Comparison of ENCODE assay signal across 13 cellular contexts in the genomic region with DNA sequence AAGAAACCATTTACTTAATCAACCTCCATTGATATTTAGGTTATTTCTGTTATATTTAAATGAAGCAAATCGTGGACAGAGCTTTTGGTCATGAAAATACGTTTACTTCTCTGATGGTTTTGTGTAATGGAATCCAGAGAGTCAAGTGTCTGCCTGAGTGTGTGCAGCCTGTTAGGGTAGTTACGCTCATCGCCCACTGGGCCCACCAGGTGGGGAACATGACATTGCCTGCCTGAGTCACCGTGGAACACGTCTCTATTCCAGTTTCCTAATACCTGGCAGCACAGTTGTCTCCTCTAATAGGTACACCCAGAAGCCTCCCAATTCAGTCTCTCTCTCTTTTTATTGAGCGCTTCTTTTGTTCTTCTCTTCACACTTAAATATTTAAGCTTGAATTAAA.
DNase-seq lines count a peak whose midpoint lies in the region; ATAC-seq and TF ChIP-seq lines count a peak whose summit lies in the region.
"Had no signal": no experiment of that assay in that cellular context is flagged by ENCODE, and none has a peak within 500 bp of the region (broad histone marks: within the 10 kb centered on the region; RNA-seq: fewer than 3 reads in every experiment).

No MANE protein-coding gene starts in this region.

- no peak overlapping the region for H3K4me3 Mint-ChIP-seq in activated naive CD4-positive, alpha-beta T cell treated with anti-CD3 and anti-CD28 coated beads for 36 hours
- H3K4me3 Mint-ChIP-seq in stimulated activated naive B cell treated with anti-CD40 and anti-IgM and Interleukin-4, amounts not matched to agents 10 μg/mL and 1 μg/mL and 100 μg/mL, for 72 hours = no peak overlapping the region
- H3K4me3 Mint-ChIP-seq: CD4-positive, CD25-positive, alpha-beta regulatory T cell had no signal

- H3K36me3 ChIP-seq in esophagus muscularis mucosa = no peaks in the 10 kb centered on the region
- H3K36me3 ChIP-seq: BLaER1 treated with 17β-estradiol and CSF1 and Interleukin-3, amounts not matched to agents 10 nM and 100 nM had no signal

- peak; percentile 50 for DNase-seq in activated effector memory CD4-positive, alpha-beta T cell treated with anti-CD3 and anti-CD28 coated beads, Interleukin-2, amount 50 U/mL, for 16 hours
- DNase-seq in activated effector memory CD4-positive, alpha-beta T cell treated with Interleukin-2 at 50 U/mL for 16 hours = no peak
- DNase-seq in esophagus muscularis mucosa (ENCODE audit: extremely low spot score) (peak; percentile 42), mesenteric fat pad (ENCODE audit: low spot score) (peak; percentile 30), NCI-H1694 treated with DMSO at 0.1 percent for 48 hours (lab: John Stamatoyannopoulos, UW) (no peak)
- no peak for DNase-seq in activated naive CD4-positive, alpha-beta T cell treated with anti-CD3 and anti-CD28 coated beads for 36 hours
- no peak for DNase-seq in stimulated activated naive B cell treated with anti-CD40 and anti-IgM and Interleukin-4, amounts not matched to agents 10 μg/mL and 1 μg/mL and 100 μg/mL, for 72 hours
- DNase-seq: ACHN; CD4-positive, CD25-positive, alpha-beta regulatory T cell; DMS53 had no signal

- CTCF ChIA-PET in activated naive CD4-positive, alpha-beta T cell treated with anti-CD3 and anti-CD28 coated beads for 36 hours (lab: Charles Lee) = no interaction called here

- no peak for TF ChIP-seq POLR2A in esophagus muscularis mucosa (IDR thresholded peaks at IDR 0.05; ENCODE audit: low read depth)

- H3K4me3 ChIP-seq in esophagus muscularis mucosa = no peak overlapping the region
- H3K4me3 ChIP-seq: BLaER1 treated with 17β-estradiol and CSF1 and Interleukin-3, amounts not matched to agents 10 nM and 100 nM had no signal

- H3K4me1 ChIP-seq in esophagus muscularis mucosa = no peaks in the 10 kb centered on the region
- H3K4me1 ChIP-seq: BLaER1 treated with 17β-estradiol and CSF1 and Interleukin-3, amounts not matched to agents 10 nM and 100 nM had no signal

- TF ChIP-seq EP300 in esophagus muscularis mucosa (IDR thresholded peaks at IDR 0.05) = no peak

- intact Hi-C loops in esophagus muscularis mucosa (cut with DNase I) = no loop called here
- intact Hi-C loops in activated naive CD4-positive, alpha-beta T cell treated with anti-CD3 and anti-CD28 coated beads for 36 hours (cut with micrococcal nuclease) = no loop called here

- H3K27ac Mint-ChIP-seq in activated naive CD4-positive, alpha-beta T cell treated with anti-CD3 and anti-CD28 coated beads for 36 hours = no peak overlapping the region
- no peak overlapping the region for H3K27ac Mint-ChIP-seq in stimulated activated naive B cell treated with anti-CD40 and anti-IgM and Interleukin-4, amounts not matched to agents 10 μg/mL and 1 μg/mL and 100 μg/mL, for 72 hours

- H3K36me3 Mint-ChIP-seq in activated naive CD4-positive, alpha-beta T cell treated with anti-CD3 and anti-CD28 coated beads for 36 hours (ENCODE audit: low read depth) = no peaks in the 10 kb centered on the region
- no peaks in the 10 kb centered on the region for H3K36me3 Mint-ChIP-seq in stimulated activated naive B cell treated with anti-CD40 and anti-IgM and Interleukin-4, amounts not matched to agents 10 μg/mL and 1 μg/mL and 100 μg/mL, for 72 hours
- H3K36me3 Mint-ChIP-seq: CD4-positive, CD25-positive, alpha-beta regulatory T cell had no signal

- H3K9me3 ChIP-seq in esophagus muscularis mucosa = no peaks in the 10 kb centered on the region
- H3K9me3 ChIP-seq: BLaER1 treated with 17β-estradiol and CSF1 and Interleukin-3, amounts not matched to agents 10 nM and 100 nM had no signal

- H3K4me1 Mint-ChIP-seq in activated naive CD4-positive, alpha-beta T cell treated with anti-CD3 and anti-CD28 coated beads for 36 hours (ENCODE audit: low read depth) = no peaks in the 10 kb centered on the region
- H3K4me1 Mint-ChIP-seq in stimulated activated naive B cell treated with anti-CD40 and anti-IgM and Interleukin-4, amounts not matched to agents 10 μg/mL and 1 μg/mL and 100 μg/mL, for 72 hours = no peaks in the 10 kb centered on the region

- ATAC-seq in stimulated activated naive B cell treated with anti-CD40 and anti-IgM and Interleukin-4, amounts not matched to agents 10 μg/mL and 1 μg/mL and 100 μg/mL, for 72 hours (replicated peaks) = no peak
- ATAC-seq: HCT116 had no signal

- peaks cover 1% of the 10 kb centered on the region for H3K27me3 Mint-ChIP-seq in activated naive CD4-positive, alpha-beta T cell treated with anti-CD3 and anti-CD28 coated beads for 36 hours (ENCODE audit: low read depth)
- H3K27me3 Mint-ChIP-seq in stimulated activated naive B cell treated with anti-CD40 and anti-IgM and Interleukin-4, amounts not matched to agents 10 μg/mL and 1 μg/mL and 100 μg/mL, for 72 hours = no peaks in the 10 kb centered on the region
- H3K27me3 Mint-ChIP-seq: CD4-positive, CD25-positive, alpha-beta regulatory T cell had no signal

- H3K9me3 Mint-ChIP-seq in activated naive CD4-positive, alpha-beta T cell treated with anti-CD3 and anti-CD28 coated beads for 36 hours = no peaks in the 10 kb centered on the region
- H3K9me3 Mint-ChIP-seq in stimulated activated naive B cell treated with anti-CD40 and anti-IgM and Interleukin-4, amounts not matched to agents 10 μg/mL and 1 μg/mL and 100 μg/mL, for 72 hours = no peaks in the 10 kb centered on the region

- H3K27ac ChIP-seq in VCaP = peak overlapping the region; percentile 14; the same call in 1 of the 2 replicates
- H3K27ac ChIP-seq in esophagus muscularis mucosa (replicated peaks in 1 of 4) = no peak overlapping the region
- H3K27ac ChIP-seq: BLaER1 treated with 17β-estradiol and CSF1 and Interleukin-3, amounts not matched to agents 10 nM and 100 nM had no signal

- WGBS in esophagus muscularis mucosa = 91% methylated on average over 7 of the region's 7 CpGs

- no peak for TF ChIP-seq CTCF in VCaP (conservative IDR thresholded peaks at IDR 0.05)
- TF ChIP-seq CTCF in esophagus muscularis mucosa (IDR thresholded peaks at IDR 0.05) = no peak

- no peaks in the 10 kb centered on the region for H3K27me3 ChIP-seq in esophagus muscularis mucosa
- H3K27me3 ChIP-seq: BLaER1 treated with 17β-estradiol and CSF1 and Interleukin-3, amounts not matched to agents 10 nM and 100 nM had no signal

Comparison
In these comparisons a context has a peak if more than half of its experiments do, and no peak if none do; other contexts are left out.
1. DNase-seq: peak in activated effector memory CD4-positive, alpha-beta T cell treated with anti-CD3 and anti-CD28 coated beads, Interleukin-2, amount 50 U/mL, for 16 hours (single experiment), esophagus muscularis mucosa (single experiment) and mesenteric fat pad (single experiment); none in activated effector memory CD4-positive, alpha-beta T cell treated with Interleukin-2 at 50 U/mL for 16 hours (single experiment), activated naive CD4-positive, alpha-beta T cell treated with anti-CD3 and anti-CD28 coated beads for 36 hours (single experiment), NCI-H1694 treated with DMSO at 0.1 percent for 48 hours (single experiment) and stimulated activated naive B cell treated with anti-CD40 and anti-IgM and Interleukin-4, amounts not matched to agents 10 μg/mL and 1 μg/mL and 100 μg/mL, for 72 hours (single experiment).